In genomic region chr3:146166450-146167222, GRCh38 we compare ENCODE assay signal across 10 cellular contexts. TPM values are rescaled to one million over a fixed set of nuclear protein-coding genes. Genes with fewer than 3 reads are reported as not detected.
DNase-seq lines count a peak whose midpoint lies in the region; ATAC-seq and TF ChIP-seq lines count a peak whose summit lies in the region.
"Had no signal": no experiment of that assay in that cellular context is flagged by ENCODE, and none has a peak within 500 bp of the region (broad histone marks: within the 10 kb centered on the region; RNA-seq: fewer than 3 reads in every experiment).

No MANE protein-coding gene starts in this region.

- TF ChIP-seq RAD21 in IMR-90 (IDR thresholded peaks at IDR 0.05; ENCODE audit: low read length) = no peak

- H3K9me1 ChIP-seq in IMR-90 (ENCODE audit: insufficient read depth, low read length) = peaks cover 12% of the 10 kb centered on the region

- H3K36me3 Mint-ChIP-seq in activated naive CD8-positive, alpha-beta T cell treated with anti-CD3 and anti-CD28 coated beads for 36 hours = no peaks in the 10 kb centered on the region

- no peak overlapping the region for H3K9ac ChIP-seq in IMR-90 (ENCODE audit: low read depth, low read length)
- H3K9ac ChIP-seq in subcutaneous abdominal adipose tissue (ENCODE audit: low read length in 5 of 5) = peak overlapping the region in 2 of 5 donors; percentile 61 to 66

- CTCF ChIA-PET in IMR-90 (lab: Yijun Ruan, JAX) = interaction anchor here (0.6 to 2.3 kb wide), 7 partner anchors 10 to 1051 kb away, joined by 3 to 10 read pairs (median 5); no protein-coding TSS in a partner anchor

- H3K27ac Mint-ChIP-seq in activated naive CD8-positive, alpha-beta T cell treated with anti-CD3 and anti-CD28 coated beads for 36 hours = no peak overlapping the region

- dilution Hi-C loops in IMR-90 (cut with HindIII; ENCODE audit: low sequenced_read_pairs, unreplicated experiment) = no loop called here

- H2BK5ac ChIP-seq in IMR-90 (ENCODE audit: low read depth, low read length, poor library complexity, severe bottlenecking) = peak overlapping the region; percentile 82

- no peaks in the 10 kb centered on the region for H3K9me3 Mint-ChIP-seq in activated naive CD8-positive, alpha-beta T cell treated with anti-CD3 and anti-CD28 coated beads for 36 hours

- peak overlapping the region; percentile 77 for H3K4ac ChIP-seq in IMR-90 (ENCODE audit: low read depth, low read length)

- H2AK9ac ChIP-seq in IMR-90 (replicated peaks; ENCODE audit: low read depth, low read length, poor library complexity) = no peak overlapping the region

- H2BK20ac ChIP-seq in IMR-90 (ENCODE audit: low read depth, low read length) = peak overlapping the region; percentile 59

- no peak for TF ChIP-seq CTCF in IMR-90 (conservative IDR thresholded peaks at IDR 0.05; ENCODE audit: low read depth, low read length)
- TF ChIP-seq CTCF in brain microvascular endothelial cell (IDR thresholded peaks at IDR 0.05; ENCODE audit: low read depth, low read length, missing control alignments) = no peak

- no peak overlapping the region for H3K4me3 Mint-ChIP-seq in activated naive CD8-positive, alpha-beta T cell treated with anti-CD3 and anti-CD28 coated beads for 36 hours

- H3K36me3 ChIP-seq in IMR-90 (ENCODE audit: control insufficient read depth, insufficient read depth, low read length) (no peaks in the 10 kb centered on the region), brain microvascular endothelial cell (replicated peaks) (no peaks in the 10 kb centered on the region), subcutaneous abdominal adipose tissue (ENCODE audit: control insufficient read depth in 5 of 5, insufficient read depth in 5 of 5, low read length in 5 of 5) (no peaks in the 10 kb centered on the region)
- H3K36me3 ChIP-seq: lower lobe of right lung, suprapubic skin had no signal

- peak overlapping the region in 1 of 2 experiments; percentile 37; a peak in 1 of 4 replicates for H4K8ac ChIP-seq in IMR-90 (ENCODE audit: low read depth in 2 of 2, low read length in 2 of 2)

- no peak overlapping the region; the same call in 2 of the 3 replicates for H2BK15ac ChIP-seq in IMR-90 (ENCODE audit: low read depth, low read length)

- H3K56ac ChIP-seq in IMR-90 (ENCODE audit: extremely low read depth, insufficient read depth, low read length) = no peak overlapping the region

- POLR2A ChIA-PET in IMR-90 (lab: Charles Lee; ENCODE audit: unreplicated experiment) = interaction anchor here (0.6 kb wide), 1 partner anchor 10 kb away, joined by 5 read pairs; no protein-coding TSS in a partner anchor

- WGBS in IMR-90 (ENCODE audit: extremely low coverage in 2 of 2, insufficient read length in 1 of 2), 2 experiments = 20% methylated on average over 1 of the region's 8 CpGs; no CpG with 5 or more reads in 1 of the 2 experiments

- peak overlapping the region; percentile 4; the same call in 1 of the 2 replicates for H3K4me2 ChIP-seq in IMR-90 (ENCODE audit: low read depth, low read length)

- peaks cover 3 to 13% of the 10 kb centered on the region in 2 experiments; a peak in 3 of 4 replicates for H3K79me1 ChIP-seq in IMR-90 (ENCODE audit: low read depth in 1 of 2, low read length in 2 of 2)

- H3K18ac ChIP-seq in IMR-90 (ENCODE audit: low read depth, low read length) = peak overlapping the region; percentile 91

- no peak overlapping the region; the same call in 1 of the 2 replicates for H2AK5ac ChIP-seq in IMR-90 (ENCODE audit: low read depth, low read length)

- peak; percentile 83 for DNase-seq in IMR-90
- DNase-seq in brain microvascular endothelial cell = peak; percentile 72
- DNase-seq in islet precursor cell = peak; percentile 69
- no peak for DNase-seq in HUDEP-2 (lab: John Stamatoyannopoulos, UW; ENCODE audit: unreplicated experiment in 76 of 76)
- DNase-seq in activated naive CD8-positive, alpha-beta T cell treated with anti-CD3 and anti-CD28 coated beads for 36 hours = no peak
- DNase-seq: lower lobe of right lung had no signal

- peak overlapping the region; percentile 34 for H2AFZ ChIP-seq in IMR-90 (replicated peaks; ENCODE audit: low read length, poor library complexity)

- BruUV-seq in IMR-90 (replicated peaks; lab: Mats Ljungman, UMichigan) = no TSS peak

- H2BK120ac ChIP-seq in IMR-90 (ENCODE audit: low read depth, low read length) = peak overlapping the region; percentile 79

- peak overlapping the region; percentile 61 for H3K14ac ChIP-seq in IMR-90 (replicated peaks; ENCODE audit: low read depth, low read length)

- 0 out of 2 replicates have a peak overlapping the region, but pooled peaks have one; percentile 50 for H4K5ac ChIP-seq in IMR-90 (ENCODE audit: low read depth, low read length)

- H3K27me3 Mint-ChIP-seq in activated naive CD8-positive, alpha-beta T cell treated with anti-CD3 and anti-CD28 coated beads for 36 hours = peaks cover 35% of the 10 kb centered on the region

- no peaks in the 10 kb centered on the region for H4K20me1 ChIP-seq in IMR-90 (ENCODE audit: insufficient read depth, low read length)

- no peak for TF ChIP-seq POLR2A in IMR-90 (IDR thresholded peaks at IDR 0.05; ENCODE audit: low read depth, low read length)

- in situ Hi-C loops in IMR-90 (cut with MboI; ENCODE audit: low sequenced_read_pairs) = no loop called here
- in situ Hi-C loops in brain microvascular endothelial cell (cut with HindIII; ENCODE audit: low pct_ligation_motif_present, low sequenced_read_pairs) = no loop called here

- H3K9me3 ChIP-seq in IMR-90 (ENCODE audit: control insufficient read depth, insufficient read depth, low read length) (no peaks in the 10 kb centered on the region), subcutaneous abdominal adipose tissue (ENCODE audit: control insufficient read depth in 5 of 5, low read length in 5 of 5) (peaks cover 0 to 3% (median 0%) of the 10 kb centered on the region in 5 donors)
- H3K9me3 ChIP-seq: lower lobe of right lung, suprapubic skin had no signal

- no peak overlapping the region for H3K4me3 ChIP-seq in IMR-90 (ENCODE audit: insufficient read depth, low read depth, low read length)
- no peak overlapping the region for H3K4me3 ChIP-seq in brain microvascular endothelial cell (ENCODE audit: low read depth, low read length)
- H3K4me3 ChIP-seq in subcutaneous abdominal adipose tissue (ENCODE audit: low read depth in 1 of 5, low read length in 5 of 5) = no peak overlapping the region
- H3K4me3 ChIP-seq: lower lobe of right lung, suprapubic skin had no signal

- H3K27ac ChIP-seq in IMR-90 (ENCODE audit: insufficient read depth, low read length) = peak overlapping the region; percentile 19; the same call in 1 of the 2 replicates
- peak overlapping the region; percentile 91 for H3K27ac ChIP-seq in brain microvascular endothelial cell
- peak overlapping the region; percentile 95 for H3K27ac ChIP-seq in subcutaneous abdominal adipose tissue (ENCODE audit: low read depth, low read length)
- H3K27ac ChIP-seq: lower lobe of right lung, suprapubic skin had no signal

- H3K4me1 Mint-ChIP-seq in activated naive CD8-positive, alpha-beta T cell treated with anti-CD3 and anti-CD28 coated beads for 36 hours = peaks cover 10% of the 10 kb centered on the region

- H3K4me1 ChIP-seq in IMR-90 (ENCODE audit: control insufficient read depth, insufficient read depth, low read length) (peaks cover 18% of the 10 kb centered on the region), subcutaneous abdominal adipose tissue (ENCODE audit: control insufficient read depth in 5 of 5, insufficient read depth in 5 of 5, low read length in 5 of 5) (peaks cover 4 to 34% (median 11%) of the 10 kb centered on the region in 5 donors)

- peak overlapping the region; percentile 30; the same call in 1 of the 2 replicates for H4K91ac ChIP-seq in IMR-90 (ENCODE audit: insufficient read depth, low read depth, low read length)

- peak; percentile 25; the same call in 1 of the 2 replicates for ATAC-seq in IMR-90 (ENCODE audit: low read depth)
- no peak for ATAC-seq in HG02588 (IDR thresholded peaks at IDR 0.05; ENCODE audit: unreplicated experiment)
- ATAC-seq in HG03342 (IDR thresholded peaks at IDR 0.05; ENCODE audit: unreplicated experiment) = no peak

- intact Hi-C loops in IMR-90 (cut with micrococcal nuclease) = no loop called here

- H3K23ac ChIP-seq in IMR-90 (ENCODE audit: low read depth, low read length) = peak overlapping the region; percentile 15; the same call in 1 of the 2 replicates

- H3K27me3 ChIP-seq in IMR-90 (ENCODE audit: control insufficient read depth, insufficient read depth, low read length) (no peaks in the 10 kb centered on the region), brain microvascular endothelial cell (replicated peaks) (no peaks in the 10 kb centered on the region), subcutaneous abdominal adipose tissue (ENCODE audit: control insufficient read depth in 5 of 5, insufficient read depth in 4 of 5, low read length in 5 of 5) (no peaks in the 10 kb centered on the region)
- H3K27me3 ChIP-seq: suprapubic skin had no signal

TF ChIP-seq in IMR-90, 13 proteins besides CTCF, POLR2A, EP300 and RAD21 (continues in another document):
- TF ChIP-seq MAZ (IDR thresholded peaks at IDR 0.05; ENCODE audit: borderline replicate concordance, low read depth, low read length) = no peak
- TF ChIP-seq MXI1 (IDR thresholded peaks at IDR 0.05; ENCODE audit: borderline replicate concordance, low read depth, low read length) = no peak
- TF ChIP-seq NFE2L2 (IDR thresholded peaks at IDR 0.05; ENCODE audit: low read depth, low read length) = peak; percentile 72
- TF ChIP-seq RCOR1 (IDR thresholded peaks at IDR 0.05; ENCODE audit: insufficient replicate concordance, low read length) = no peak
- TF ChIP-seq CEBPB (IDR thresholded peaks at IDR 0.05; ENCODE audit: low read depth, low read length) = peak; percentile 87
- peak; percentile 25; the same call in 1 of the 2 replicates for TF ChIP-seq MAFK (IDR thresholded peaks at IDR 0.05; ENCODE audit: low read depth, low read length)
- TF ChIP-seq RFX5 (IDR thresholded peaks at IDR 0.05; ENCODE audit: low read depth, low read length) = no peak
- no peak for TF ChIP-seq SMC3 (IDR thresholded peaks at IDR 0.05; ENCODE audit: low read depth, low read length)
- no peak for TF ChIP-seq CHD1 (IDR thresholded peaks at IDR 0.05; ENCODE audit: low read depth, low read length)
- TF ChIP-seq FOS (IDR thresholded peaks at IDR 0.05; ENCODE audit: low read depth, low read length) = peak; percentile 49

RNA-seq across cellular contexts. Expression of gene PLOD2, which starts 5.7 kb away (rescaled TPM):
- total RNA-seq in IMR-90 (2012; rRNA removed) = 117 and 225 TPM in 2 replicates
- 62.9 and 84.0 TPM in 2 replicates for polyA plus RNA-seq in IMR-90 (2012; rRNA removed)
- polyA plus RNA-seq in IMR-90 (2012; cell fraction: cytosol; rRNA removed) = 9.4 and 11.3 TPM in 2 replicates
- 7.9 and 63.0 TPM in 2 replicates for polyA plus RNA-seq in IMR-90 (2012; cell fraction: nucleus; rRNA removed; ENCODE audit: low replicate concordance)
- 1 to 10 TPM; 1.2 to 1.3 TPM for total RNA-seq in activated naive CD8-positive, alpha-beta T cell treated with anti-CD3 and anti-CD28 coated beads for 36 hours

Comparison
In these comparisons a context has a peak if more than half of its experiments do, and no peak if none do; other contexts are left out.
1. DNase-seq: peak in IMR-90 (single experiment), brain microvascular endothelial cell (single experiment) and islet precursor cell (single experiment); none in HUDEP-2 (0 of 76) and activated naive CD8-positive, alpha-beta T cell treated with anti-CD3 and anti-CD28 coated beads for 36 hours (single experiment).
2. H3K27ac ChIP-seq: peak in every context shown above with its lines; median percentile 95 in subcutaneous abdominal adipose tissue; 91 in brain microvascular endothelial cell; 19 in IMR-90.
3. RNA of gene PLOD2, which starts 5.7 kb away (total RNA-seq): 117 to 225 TPM in IMR-90; 1.2 to 1.3 TPM in activated naive CD8-positive, alpha-beta T cell treated with anti-CD3 and anti-CD28 coated beads for 36 hours; every median in the first group is over 10 times any median in the second.